In the genomic region with DNA sequence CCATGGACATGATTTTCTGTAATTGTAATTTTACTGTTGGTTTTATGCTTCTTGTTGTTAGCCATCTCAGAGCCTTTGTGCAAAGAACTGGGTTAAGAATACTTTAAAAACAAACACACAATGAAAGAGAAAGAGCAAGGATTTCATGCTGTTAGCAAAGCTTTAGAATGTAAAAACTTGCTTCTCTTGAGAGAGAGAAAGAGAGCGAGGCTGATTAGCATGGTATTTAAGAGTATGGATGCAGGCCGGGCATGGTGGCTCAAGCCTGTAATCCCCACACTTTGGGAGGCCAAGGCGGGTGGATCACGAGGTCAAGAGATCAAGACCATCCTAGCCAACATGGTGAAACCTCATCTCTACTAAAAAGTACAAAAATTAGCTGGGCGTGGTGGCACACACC, we compare ENCODE assay signal across 18 cellular contexts.
DNase-seq lines count a peak whose midpoint lies in the region; ATAC-seq and TF ChIP-seq lines count a peak whose summit lies in the region.
"Had no signal": no experiment of that assay in that cellular context is flagged by ENCODE, and none has a peak within 500 bp of the region (broad histone marks: within the 10 kb centered on the region; RNA-seq: fewer than 3 reads in every experiment).

No MANE protein-coding gene starts in this region.

- peak; percentile 61 for DNase-seq in GM23338 (ENCODE audit: low spot score)
- DNase-seq in neural progenitor cell (ENCODE audit: low spot score) = no peak
- no peak for DNase-seq in SW 1271 (lab: John Stamatoyannopoulos, UW)
- DNase-seq in HFFc6 = no peak
- DNase-seq: 8988T; CD4-positive, alpha-beta memory T cell; DMS79 treated with DMSO at 0.1 percent for 48 hours; KBM-7 had no signal

- H4K20me1 ChIP-seq in GM23338 (replicated peaks; ENCODE audit: insufficient read depth) (peaks cover 7% of the 10 kb centered on the region; the same call in 1 of the 2 replicates), neural progenitor cell (ENCODE audit: low read depth) (peaks cover 63% of the 10 kb centered on the region)

- H3K36me3 ChIP-seq in GM23338 (ENCODE audit: insufficient read depth) (no peaks in the 10 kb centered on the region), HUES64 (ENCODE audit: insufficient read depth, low read length) (no peaks in the 10 kb centered on the region), neural progenitor cell (no peaks in the 10 kb centered on the region)

- peaks cover 21% of the 10 kb centered on the region for H3K79me2 ChIP-seq in GM23338 (replicated peaks; ENCODE audit: insufficient read depth)
- peaks cover 99% of the 10 kb centered on the region for H3K79me2 ChIP-seq in neural progenitor cell (ENCODE audit: low read depth)

- H3K27ac ChIP-seq in GM23338 (ENCODE audit: low read depth) (peak overlapping the region; percentile 33; the same call in 1 of the 2 replicates), HUES64 (ENCODE audit: low read depth, low read length) (peak overlapping the region; percentile 47; the same call in 1 of the 2 replicates), neural progenitor cell (no peak overlapping the region)
- H3K27ac ChIP-seq: BLaER1, HL-60 had no signal

- TF ChIP-seq CTCF in GM23338 (conservative IDR thresholded peaks at IDR 0.05; ENCODE audit: low read depth in 2 of 2) (no peak), brain (conservative IDR thresholded peaks at IDR 0.05) (no peak), neural progenitor cell (IDR thresholded peaks at IDR 0.05) (no peak), HFFc6 (IDR thresholded peaks at IDR 0.05) (no peak)

- H3K27me3 ChIP-seq in GM23338 (ENCODE audit: insufficient read depth) (no peaks in the 10 kb centered on the region), HUES64 (ENCODE audit: insufficient read depth, low read length) (no peaks in the 10 kb centered on the region), neural progenitor cell (no peaks in the 10 kb centered on the region)
- H3K27me3 ChIP-seq: BLaER1 had no signal

- H3K27me3 Mint-ChIP-seq in GM23338 (ENCODE audit: insufficient read depth, low read depth, poor library complexity) (peaks cover 20% of the 10 kb centered on the region), brain (no peaks in the 10 kb centered on the region), neural progenitor cell (ENCODE audit: insufficient read depth, low read depth) (peaks cover 2% of the 10 kb centered on the region), HFFc6 (ENCODE audit: insufficient read depth) (peaks cover 2% of the 10 kb centered on the region)
- H3K27me3 Mint-ChIP-seq: CD4-positive, alpha-beta memory T cell; IgD-negative memory B cell had no signal

- H3K9ac ChIP-seq in HUES64 (ENCODE audit: low read depth, low read length) (no peak overlapping the region), neural progenitor cell (no peak overlapping the region)
- H3K9ac ChIP-seq: BLaER1 had no signal

- H3K4me3 ChIP-seq in GM23338 (no peak overlapping the region), HUES64 (ENCODE audit: low read length) (no peak overlapping the region), neural progenitor cell (no peak overlapping the region)
- H3K4me3 ChIP-seq: BLaER1, GM12878 had no signal

- H3K27ac Mint-ChIP-seq in GM23338 (no peak overlapping the region; the same call in 1 of the 2 replicates), brain (peak overlapping the region in 3 of 5 experiments; percentile 39 to 67 (median 59)), neural progenitor cell (peak overlapping the region; percentile 27), HFFc6 (no peak overlapping the region)
- H3K27ac Mint-ChIP-seq: CD4-positive, alpha-beta memory T cell; IgD-negative memory B cell had no signal

- H3K4me1 Mint-ChIP-seq in GM23338 (peaks cover 16% of the 10 kb centered on the region), brain (peaks cover 69% of the 10 kb centered on the region), neural progenitor cell (peaks cover 44% of the 10 kb centered on the region), HFFc6 (ENCODE audit: low read depth) (peaks cover 10% of the 10 kb centered on the region)
- H3K4me1 Mint-ChIP-seq: CD14-positive monocyte had no signal

- H3K9me3 ChIP-seq in HUES64 (ENCODE audit: insufficient read depth, low read depth, low read length) (no peaks in the 10 kb centered on the region; the same call in 1 of the 2 replicates), neural progenitor cell (ENCODE audit: low read depth) (no peaks in the 10 kb centered on the region)
- H3K9me3 ChIP-seq: BLaER1 had no signal

- peaks cover 16% of the 10 kb centered on the region for H3K36me3 Mint-ChIP-seq in GM23338 (ENCODE audit: low read depth)
- H3K36me3 Mint-ChIP-seq in brain = peaks cover 72% of the 10 kb centered on the region
- H3K36me3 Mint-ChIP-seq in neural progenitor cell = peaks cover 48% of the 10 kb centered on the region
- peaks cover 9% of the 10 kb centered on the region; the same call in 1 of the 2 replicates for H3K36me3 Mint-ChIP-seq in HFFc6 (ENCODE audit: low read depth)

- H3K9me3 Mint-ChIP-seq in GM23338 (peaks cover 4% of the 10 kb centered on the region; the same call in 2 of the 3 replicates), brain (peaks cover 0 to 13% (median 4%) of the 10 kb centered on the region in 5 experiments), neural progenitor cell (peaks cover 5% of the 10 kb centered on the region), HFFc6 (no peaks in the 10 kb centered on the region)
- H3K9me3 Mint-ChIP-seq: CD4-positive, alpha-beta memory T cell; IgD-negative memory B cell had no signal

- H3K4me2 ChIP-seq in GM23338 (no peak overlapping the region), neural progenitor cell (no peak overlapping the region)
- H3K4me2 ChIP-seq: BLaER1 had no signal

- ATAC-seq in GM23338 (peak; percentile 90), GM21381 (IDR thresholded peaks at IDR 0.05; ENCODE audit: unreplicated experiment) (no peak)
- ATAC-seq: GM12878, HCT116, HepG2 had no signal

- no peaks in the 10 kb centered on the region for H3K9me2 ChIP-seq in GM23338 (ENCODE audit: insufficient read depth)

- 42% methylated on average over 5 of the region's 5 CpGs for WGBS in HUES64

- H3K4me3 Mint-ChIP-seq in GM23338 (no peak overlapping the region; the same call in 2 of the 3 replicates), brain (no peak overlapping the region), neural progenitor cell (no peak overlapping the region), HFFc6 (no peak overlapping the region)
- H3K4me3 Mint-ChIP-seq: CD4-positive, alpha-beta memory T cell; IgD-negative memory B cell had no signal

- H3K4me1 ChIP-seq in GM23338 (ENCODE audit: insufficient read depth) = 0 out of 2 replicates have a peak, but pooled peaks cover 2% of the 10 kb centered on the region
- peaks cover 6% of the 10 kb centered on the region; the same call in 1 of the 2 replicates for H3K4me1 ChIP-seq in HUES64 (ENCODE audit: insufficient read depth, low read length)
- peaks cover 36% of the 10 kb centered on the region for H3K4me1 ChIP-seq in neural progenitor cell

- no peak overlapping the region for H2AFZ ChIP-seq in GM23338
- no peak overlapping the region for H2AFZ ChIP-seq in neural progenitor cell (replicated peaks)

- no peaks in the 10 kb centered on the region for H3F3A ChIP-seq in GM23338 (replicated peaks; ENCODE audit: low read depth)
- H3F3A ChIP-seq in neural progenitor cell (ENCODE audit: low read depth) = peaks cover 51% of the 10 kb centered on the region

TF ChIP-seq in GM23338, 12 proteins besides CTCF, POLR2A, EP300 and RAD21 (continues in another document):
- TF ChIP-seq JUNB (IDR thresholded peaks at IDR 0.05; ENCODE audit: unreplicated experiment) (no peak), STAT1 (IDR thresholded peaks at IDR 0.05; ENCODE audit: unreplicated experiment) (no peak)

Comparison
In these comparisons a context has a peak if more than half of its experiments do, and no peak if none do; other contexts are left out.
1. H3K27ac Mint-ChIP-seq: peak in brain (3 of 5) and neural progenitor cell (single experiment); none in GM23338 (single experiment) and HFFc6 (single experiment).